Comparison of ENCODE assay signal across 16 cellular contexts in the genomic region with DNA sequence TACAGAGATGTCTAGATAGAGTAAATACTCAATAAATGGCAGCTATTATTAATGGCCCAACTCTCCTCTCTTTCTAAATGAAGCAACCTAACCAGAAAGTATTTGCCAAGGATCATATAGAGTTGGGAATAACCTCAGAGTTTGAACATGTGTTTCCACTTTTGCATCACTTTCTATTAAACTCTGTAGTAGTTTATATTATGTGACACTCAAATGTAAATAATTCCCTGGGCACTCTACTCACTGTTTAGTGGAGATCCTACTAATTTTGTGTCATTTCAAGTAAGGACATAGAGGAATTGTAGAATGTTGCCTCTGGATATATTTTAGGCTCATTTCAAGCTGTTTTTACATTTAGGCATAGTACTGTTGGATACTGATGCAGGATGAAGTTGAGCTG.
DNase-seq lines count a peak whose midpoint lies in the region; ATAC-seq and TF ChIP-seq lines count a peak whose summit lies in the region.
"Had no signal": no experiment of that assay in that cellular context is flagged by ENCODE, and none has a peak within 500 bp of the region (broad histone marks: within the 10 kb centered on the region; RNA-seq: fewer than 3 reads in every experiment).

No MANE protein-coding gene starts in this region.

- H3K4me1 Mint-ChIP-seq in stimulated activated memory B cell treated with anti-CD40 and anti-IgM and Interleukin-4, amounts not matched to agents 10 μg/mL and 1 μg/mL and 100 μg/mL, for 72 hours = no peaks in the 10 kb centered on the region

- H3K9me2 ChIP-seq in Karpas-422 (replicated peaks; ENCODE audit: insufficient read depth, low read length) = no peaks in the 10 kb centered on the region; the same call in 1 of the 2 replicates

- H3K9me3 ChIP-seq in SJSA1 (replicated peaks) (no peaks in the 10 kb centered on the region), Karpas-422 (ENCODE audit: low read length) (peaks cover 11% of the 10 kb centered on the region)
- H3K9me3 ChIP-seq: BE2C had no signal

- DNase-seq in EL (peak; percentile 3), SJSA1 (ENCODE audit: low read depth in 1 of 2, low spot score in 2 of 2) (no peak), fibroblast of villous mesenchyme (ENCODE audit: low read depth) (peak; percentile 31), skeletal muscle cell (ENCODE audit: low read depth) (peak; percentile 5), 8988T (no peak), Karpas-422 (no peak), NK-92 (lab: John Stamatoyannopoulos, UW; ENCODE audit: unreplicated experiment) (no peak)
- DNase-seq: BE2C; CD8-positive, alpha-beta T cell; H7; Kasumi-1; NCI-H1930; NCI-H2171; NCI-H446 treated with DMSO at 0.1 percent for 48 hours; NCI-H774 had no signal

- no peaks in the 10 kb centered on the region for H3K36me3 ChIP-seq in SJSA1
- H3K36me3 ChIP-seq in Karpas-422 (ENCODE audit: insufficient read depth, low read length) = no peaks in the 10 kb centered on the region
- H3K36me3 ChIP-seq: BE2C had no signal

- no peak overlapping the region for H2AFZ ChIP-seq in Karpas-422 (ENCODE audit: low read length)

- no peaks in the 10 kb centered on the region for H3K79me2 ChIP-seq in Karpas-422 (ENCODE audit: low read length)

- H3K4me2 ChIP-seq in Karpas-422 (ENCODE audit: low read depth, low read length, poor library complexity, severe bottlenecking) = no peak overlapping the region

- H3K4me3 ChIP-seq in SJSA1 (no peak overlapping the region), fibroblast of villous mesenchyme (ENCODE audit: low read depth, low read length) (no peak overlapping the region), skeletal muscle cell (ENCODE audit: low read depth, low read length) (no peak overlapping the region), Karpas-422 (ENCODE audit: low read length) (no peak overlapping the region)

- ATAC-seq in stimulated activated memory B cell treated with anti-CD40 and anti-IgM and Interleukin-4, amounts not matched to agents 10 μg/mL and 1 μg/mL and 100 μg/mL, for 72 hours = no peak
- ATAC-seq: CD8-positive, alpha-beta T cell had no signal

- H4K20me1 ChIP-seq in Karpas-422 (ENCODE audit: insufficient read depth, low read depth, low read length) = no peaks in the 10 kb centered on the region

- no peak for TF ChIP-seq CTCF in fibroblast of villous mesenchyme (IDR thresholded peaks at IDR 0.05; ENCODE audit: insufficient read depth, low read depth, low read length)

- no peak overlapping the region for H3K9ac ChIP-seq in Karpas-422 (ENCODE audit: low read length)

- no peaks in the 10 kb centered on the region for H3K9me3 Mint-ChIP-seq in stimulated activated memory B cell treated with anti-CD40 and anti-IgM and Interleukin-4, amounts not matched to agents 10 μg/mL and 1 μg/mL and 100 μg/mL, for 72 hours
- H3K9me3 Mint-ChIP-seq: CD8-positive, alpha-beta T cell had no signal

- H3K36me3 Mint-ChIP-seq in stimulated activated memory B cell treated with anti-CD40 and anti-IgM and Interleukin-4, amounts not matched to agents 10 μg/mL and 1 μg/mL and 100 μg/mL, for 72 hours = no peaks in the 10 kb centered on the region
- H3K36me3 Mint-ChIP-seq: CD8-positive, alpha-beta T cell had no signal

- no peak overlapping the region for H3K27ac Mint-ChIP-seq in stimulated activated memory B cell treated with anti-CD40 and anti-IgM and Interleukin-4, amounts not matched to agents 10 μg/mL and 1 μg/mL and 100 μg/mL, for 72 hours
- H3K27ac Mint-ChIP-seq: CD8-positive, alpha-beta T cell had no signal

- H3K27ac ChIP-seq in SJSA1 = peak overlapping the region; percentile 70; the same call in 1 of the 2 replicates
- no peak overlapping the region for H3K27ac ChIP-seq in Karpas-422 (ENCODE audit: low read length)

- no peaks in the 10 kb centered on the region for H3K27me3 ChIP-seq in SJSA1 (replicated peaks)
- H3K27me3 ChIP-seq in Karpas-422 (ENCODE audit: low read length) = no peaks in the 10 kb centered on the region
- H3K27me3 ChIP-seq: BE2C had no signal

- H3K4me3 Mint-ChIP-seq in stimulated activated memory B cell treated with anti-CD40 and anti-IgM and Interleukin-4, amounts not matched to agents 10 μg/mL and 1 μg/mL and 100 μg/mL, for 72 hours = no peak overlapping the region
- H3K4me3 Mint-ChIP-seq: CD8-positive, alpha-beta T cell had no signal

- peaks cover 23% of the 10 kb centered on the region for H3K4me1 ChIP-seq in SJSA1 (replicated peaks)
- no peaks in the 10 kb centered on the region for H3K4me1 ChIP-seq in Karpas-422 (ENCODE audit: low read length)
- H3K4me1 ChIP-seq: BE2C had no signal

- no peaks in the 10 kb centered on the region for H3K27me3 Mint-ChIP-seq in stimulated activated memory B cell treated with anti-CD40 and anti-IgM and Interleukin-4, amounts not matched to agents 10 μg/mL and 1 μg/mL and 100 μg/mL, for 72 hours

Comparison
In these comparisons a context has a peak if more than half of its experiments do, and no peak if none do; other contexts are left out.
1. DNase-seq: peak in EL (single experiment), fibroblast of villous mesenchyme (single experiment) and skeletal muscle cell (single experiment); none in SJSA1 (0 of 2), 8988T (single experiment), Karpas-422 (single experiment) and NK-92 (single experiment).